13 cellular contexts compared by ENCODE assay signal in the genomic region with DNA sequence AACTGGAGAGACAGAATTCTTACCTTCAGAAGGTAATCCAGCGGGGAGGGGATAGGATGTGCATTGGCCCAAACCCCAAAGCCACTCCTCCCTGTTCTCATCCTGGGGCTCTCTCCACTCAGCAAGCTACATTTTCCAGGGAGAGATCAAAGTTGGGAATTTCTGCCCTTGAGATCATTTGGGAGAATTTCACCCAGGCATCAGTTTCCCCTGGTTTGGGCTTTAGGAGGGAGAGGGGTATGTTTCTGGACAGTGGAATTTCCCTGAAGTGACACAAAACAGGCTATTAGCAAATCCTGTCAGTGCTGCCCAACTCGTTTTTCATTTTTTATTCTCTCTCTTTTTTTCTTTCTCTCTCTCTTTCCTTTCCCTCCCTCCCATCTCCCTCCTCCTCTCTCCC. TPM values are rescaled to one million over a fixed set of nuclear protein-coding genes. Genes with fewer than 3 reads are reported as not detected.
DNase-seq lines count a peak whose midpoint lies in the region; ATAC-seq and TF ChIP-seq lines count a peak whose summit lies in the region.
"Had no signal": no experiment of that assay in that cellular context is flagged by ENCODE, and none has a peak within 500 bp of the region (broad histone marks: within the 10 kb centered on the region; RNA-seq: fewer than 3 reads in every experiment).

No MANE protein-coding gene starts in this region.

- H3K27me3 Mint-ChIP-seq in Caco-2 (ENCODE audit: insufficient read depth, unreplicated experiment) (no peaks in the 10 kb centered on the region), activated B cell treated with CpG ODN at 0.5 μM for 24 hours (no peaks in the 10 kb centered on the region)

- H3K27me3 ChIP-seq in Caco-2 (replicated peaks; ENCODE audit: control insufficient read depth, insufficient read depth, low read length) (no peaks in the 10 kb centered on the region), sigmoid colon (no peaks in the 10 kb centered on the region)
- H3K27me3 ChIP-seq: testis had no signal

- H3K27ac Mint-ChIP-seq in Caco-2 (ENCODE audit: unreplicated experiment) (peak overlapping the region; percentile 54), activated B cell treated with CpG ODN at 0.5 μM for 24 hours (peak overlapping the region; percentile 1)

- peak in 1 of 4 donors; percentile 12 for TF ChIP-seq EP300 in sigmoid colon (IDR thresholded peaks at IDR 0.05)

- H3K9me3 Mint-ChIP-seq in Caco-2 (ENCODE audit: unreplicated experiment) (no peaks in the 10 kb centered on the region), activated B cell treated with CpG ODN at 0.5 μM for 24 hours (no peaks in the 10 kb centered on the region)

- H3K4me1 ChIP-seq in Caco-2: no peaks in the 10 kb centered on the region
- peaks cover 0 to 78% (median 69%) of the 10 kb centered on the region in 4 donors for H3K4me1 ChIP-seq in sigmoid colon

- H3K36me3 ChIP-seq in Caco-2 (ENCODE audit: control insufficient read depth, insufficient read depth, low read length) (no peaks in the 10 kb centered on the region; the same call in 1 of the 2 replicates), sigmoid colon (peaks cover 6 to 25% (median 12%) of the 10 kb centered on the region in 4 donors)

- no TSS peak for BruUV-seq in Caco-2 (replicated peaks; lab: Mats Ljungman, UMichigan)

- peak overlapping the region; percentile 79 to 90 (median 86) for H3K27ac ChIP-seq in sigmoid colon

- intact Hi-C loops in Caco-2 (cut with micrococcal nuclease; ENCODE audit: unreplicated experiment) (no loop called here), activated B cell treated with CpG ODN at 0.5 μM for 24 hours (cut with micrococcal nuclease) (no loop called here), sigmoid colon (cut with DNase I) (loop anchor here (2.0 to 5.0 kb wide), 3 partner anchors 19 to 59 kb away; a partner anchor contains a TSS)

- H3K4me3 ChIP-seq in Caco-2 (ENCODE audit: low read depth, low read length): no peak overlapping the region
- H3K4me3 ChIP-seq in foreskin fibroblast (ENCODE audit: low read depth in 1 of 2, low read length in 2 of 2): no peak overlapping the region
- no peak overlapping the region for H3K4me3 ChIP-seq in sigmoid colon
- H3K4me3 ChIP-seq: testis had no signal

- WGBS in sigmoid colon, 2 donors: 52 to 70% methylated on average over 2 of the region's 2 CpGs

- H3K4me1 Mint-ChIP-seq in Caco-2 (ENCODE audit: low read depth, unreplicated experiment) (peaks cover 7% of the 10 kb centered on the region), activated B cell treated with CpG ODN at 0.5 μM for 24 hours (peaks cover 46% of the 10 kb centered on the region)

- TF ChIP-seq POLR2A in sigmoid colon (IDR thresholded peaks at IDR 0.05): no peak

- H3K36me3 Mint-ChIP-seq in Caco-2 (ENCODE audit: insufficient read depth, unreplicated experiment) (peaks cover 14% of the 10 kb centered on the region), activated B cell treated with CpG ODN at 0.5 μM for 24 hours (ENCODE audit: low read depth) (peaks cover 63% of the 10 kb centered on the region)

- no peak for TF ChIP-seq CTCF in Caco-2 (IDR thresholded peaks at IDR 0.05; ENCODE audit: insufficient read depth in 1 of 2, low read depth in 1 of 2, low read length in 1 of 2, severe bottlenecking in 1 of 2, unreplicated experiment in 1 of 2)
- no peak for TF ChIP-seq CTCF in activated B cell treated with CpG ODN at 0.5 μM for 24 hours (IDR thresholded peaks at IDR 0.05)
- TF ChIP-seq CTCF in foreskin fibroblast (IDR thresholded peaks at IDR 0.05; ENCODE audit: low read depth, low read length): no peak
- no peak for TF ChIP-seq CTCF in sigmoid colon (IDR thresholded peaks at IDR 0.05)

- no peak for ATAC-seq in activated B cell treated with CpG ODN at 0.5 μM for 24 hours (ENCODE audit: low read depth)
- no peak for ATAC-seq in GM18511 (IDR thresholded peaks at IDR 0.05; ENCODE audit: unreplicated experiment)
- ATAC-seq: esophagus mucosa had no signal

- H3K9me3 ChIP-seq in Caco-2 (no peaks in the 10 kb centered on the region), sigmoid colon (no peaks in the 10 kb centered on the region)
- H3K9me3 ChIP-seq: testis had no signal

- H3K4me3 Mint-ChIP-seq in Caco-2 (ENCODE audit: unreplicated experiment) (no peak overlapping the region), activated B cell treated with CpG ODN at 0.5 μM for 24 hours (no peak overlapping the region)

- no peak for DNase-seq in Caco-2
- DNase-seq in activated B cell treated with CpG ODN at 0.5 μM for 24 hours: no peak
- DNase-seq in foreskin fibroblast: peak; percentile 21 to 43
- DNase-seq in sigmoid colon: no peak
- DNase-seq in DMS79 (lab: John Stamatoyannopoulos, UW): no peak
- DNase-seq in SW 1271 (lab: John Stamatoyannopoulos, UW): no peak
- no peak for DNase-seq in epidermal melanocyte (ENCODE audit: insufficient read length, low spot score)
- DNase-seq: activated naive CD4-positive, alpha-beta T cell treated with anti-CD3 and anti-CD28 coated beads, Interleukin-2, amount 50 U/mL, for 16 hours; NCI-H82; stimulated activated CD4-positive, alpha-beta T cell treated with anti-CD3 and anti-CD28 coated beads, Interleukin-1b, Interleukin-23, amount 100 ng/mL, for 48 hours; testis had no signal

- CTCF ChIA-PET in Caco-2 (lab: Charles Lee) (interaction anchor here (0.6 kb wide), 1 partner anchor 33 kb away, joined by 3 read pairs; no protein-coding TSS in a partner anchor), activated B cell treated with CpG ODN at 0.5 μM for 24 hours (lab: Charles Lee) (no interaction called here)

- POLR2A ChIA-PET in Caco-2 (lab: Charles Lee): no interaction called here
- POLR2A ChIA-PET in activated B cell treated with CpG ODN at 0.5 μM for 24 hours (lab: Charles Lee): no interaction called here

RNA-seq across cellular contexts. Expression of a gene that starts 35.7 kb away (rescaled TPM):
- total RNA-seq in Caco-2 (2022) (not detected in 2 replicates), activated B cell treated with CpG ODN at 0.5 μM for 24 hours (not detected in 2 replicates), sigmoid colon (not detected)
- 1 to 10 TPM in 1 of 3 donors, under 1 TPM in 1, not detected in 1; 0.92 to 3.0 TPM for polyA plus RNA-seq in sigmoid colon

RNA-seq across cellular contexts. Expression of a gene that starts 52.6 kb away (rescaled TPM):
- total RNA-seq in Caco-2 (2022): 12.3 and 12.6 TPM in 2 replicates
- 12.1 and 17.4 TPM in 2 replicates for total RNA-seq in activated B cell treated with CpG ODN at 0.5 μM for 24 hours
- total RNA-seq in sigmoid colon: 10 to 100 TPM; 27.0 to 52.1 (median 38.2) TPM
- polyA plus RNA-seq in sigmoid colon: 10 to 100 TPM; 27.4 to 46.0 (median 31.8) TPM

RNA-seq across cellular contexts. Expression of a gene that starts 57.7 kb away (rescaled TPM):
- total RNA-seq in Caco-2 (2022) (26.3 and 28.2 TPM in 2 replicates), activated B cell treated with CpG ODN at 0.5 μM for 24 hours (30.5 and 30.8 TPM in 2 replicates), sigmoid colon (100 to 1,000 TPM in 2 of 4 donors, 10 to 100 TPM in 2; 83.8 to 148 (median 115) TPM)
- 10 to 100 TPM; 22.9 to 39.3 (median 25.8) TPM for polyA plus RNA-seq in sigmoid colon

Comparison
In these comparisons a context has a peak if more than half of its experiments do, and no peak if none do; other contexts are left out.
1. DNase-seq: peak in foreskin fibroblast (2 of 2); none in Caco-2 (0 of 2), activated B cell treated with CpG ODN at 0.5 μM for 24 hours (single experiment), sigmoid colon (single experiment), DMS79 (single experiment), SW 1271 (0 of 2) and epidermal melanocyte (single experiment).